In the genomic region with DNA sequence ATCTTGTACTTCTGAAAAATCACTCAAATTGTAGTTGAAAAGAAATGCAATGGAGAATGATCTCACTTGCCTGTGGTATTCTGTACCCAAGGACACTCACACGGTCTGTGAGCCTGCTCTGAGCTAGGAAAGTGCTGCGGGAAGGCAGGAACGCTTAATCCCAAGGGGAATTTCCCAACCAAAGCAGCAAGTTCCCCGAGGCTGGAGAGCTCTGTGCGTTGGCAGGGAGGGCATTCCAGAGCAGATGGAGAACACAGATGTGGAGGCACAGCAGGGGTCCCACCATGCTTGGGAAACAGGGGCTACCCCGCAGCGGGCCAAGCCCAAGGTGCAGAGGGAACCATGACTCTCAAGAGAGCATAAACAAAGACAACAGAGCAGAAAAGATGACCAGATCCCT, we compare ENCODE assay signal across 10 cellular contexts. TPM values are rescaled to one million over a fixed set of nuclear protein-coding genes. Genes with fewer than 3 reads are reported as not detected.
DNase-seq lines count a peak whose midpoint lies in the region; ATAC-seq and TF ChIP-seq lines count a peak whose summit lies in the region.
"Had no signal": no experiment of that assay in that cellular context is flagged by ENCODE, and none has a peak within 500 bp of the region (broad histone marks: within the 10 kb centered on the region; RNA-seq: fewer than 3 reads in every experiment).

No MANE protein-coding gene starts in this region.

- no peaks in the 10 kb centered on the region for H3K9me3 ChIP-seq in A673 (ENCODE audit: low read depth, low read length, poor library complexity, severe bottlenecking)
- H3K9me3 ChIP-seq in NT2/D1 (ENCODE audit: insufficient read depth, low read length), result no peaks in the 10 kb centered on the region
- H3K9me3 ChIP-seq in muscle layer of colon (ENCODE audit: low read length), result no peaks in the 10 kb centered on the region

- BruUV-seq in A673 (replicated peaks; lab: Mats Ljungman, UMichigan), result no TSS peak

- H3K4me3 ChIP-seq in A673 (ENCODE audit: low read depth, low read length, poor library complexity, severe bottlenecking) (no peak overlapping the region), NT2/D1 (ENCODE audit: insufficient read length, low read depth) (no peak overlapping the region), muscle layer of colon (ENCODE audit: low read depth in 1 of 2, low read length in 2 of 2) (no peak overlapping the region)

- DNase-seq in A673 (ENCODE audit: low spot score), result peak; percentile 73
- peak; percentile 66 for DNase-seq in NT2/D1 (ENCODE audit: low read depth, low spot score)
- DNase-seq in NCI-H187 (lab: John Stamatoyannopoulos, UW), result no peak
- DNase-seq: Kasumi-1, SHP77 had no signal

- CTCF ChIA-PET in A673 (lab: Charles Lee), result interaction anchor here (0.5 kb wide), 1 partner anchor 92 kb away, joined by 6 read pairs; no protein-coding TSS in a partner anchor

- H3K9ac ChIP-seq in NT2/D1 (ENCODE audit: insufficient read length, low read depth) (no peak overlapping the region), muscle layer of colon (ENCODE audit: low read length) (peak overlapping the region; percentile 9)

- no peaks in the 10 kb centered on the region for H3K27me3 ChIP-seq in A673 (replicated peaks; ENCODE audit: insufficient read depth, low read depth, low read length, poor library complexity)
- H3K27me3 ChIP-seq in NT2/D1 (ENCODE audit: insufficient read depth, insufficient read length), result no peaks in the 10 kb centered on the region
- H3K27me3 ChIP-seq in muscle layer of colon (ENCODE audit: control insufficient read depth in 1 of 2, insufficient read depth in 2 of 2, low read length in 2 of 2), result no peaks in the 10 kb centered on the region

- TF ChIP-seq CTCF in A673 (conservative IDR thresholded peaks at IDR 0.05; ENCODE audit: low read depth, low read length), result no peak

- H3K36me3 ChIP-seq in A673 (ENCODE audit: insufficient read depth, low read length, poor library complexity, severe bottlenecking) (no peaks in the 10 kb centered on the region), NT2/D1 (ENCODE audit: insufficient read depth, insufficient read length, low read length) (peaks cover 11% of the 10 kb centered on the region), muscle layer of colon (ENCODE audit: insufficient read depth, low read length) (no peaks in the 10 kb centered on the region)

- POLR2A ChIA-PET in A673 (lab: Charles Lee; ENCODE audit: low non-redundant PET), result no interaction called here

- H3K27ac ChIP-seq in A673 (ENCODE audit: low read depth, low read length, poor library complexity, severe bottlenecking) (no peak overlapping the region), muscle layer of colon (ENCODE audit: low read depth, low read length) (peak overlapping the region; percentile 74)

- intact Hi-C loops in A673 (cut with micrococcal nuclease; ENCODE audit: unreplicated experiment), result no loop called here

- ATAC-seq in esophagus mucosa (peak; percentile 74), GM18502 (IDR thresholded peaks at IDR 0.05; ENCODE audit: poor library complexity, unreplicated experiment) (no peak), HG03196 (IDR thresholded peaks at IDR 0.05; ENCODE audit: unreplicated experiment) (no peak), GM18511 (IDR thresholded peaks at IDR 0.05; ENCODE audit: unreplicated experiment) (no peak)

- H3K4me1 ChIP-seq in A673 (ENCODE audit: insufficient read depth, low read length, poor library complexity, severe bottlenecking) (peaks cover 42% of the 10 kb centered on the region), NT2/D1 (ENCODE audit: insufficient read depth, insufficient read length) (peaks cover 18% of the 10 kb centered on the region), muscle layer of colon (ENCODE audit: insufficient read depth, low read length) (peaks cover 86% of the 10 kb centered on the region)

RNA-seq across cellular contexts. Expression of a gene that starts 13.6 kb away (rescaled TPM):
- total RNA-seq in A673 (2021), result 28.0 and 31.9 TPM in 2 replicates
- total RNA-seq in esophagus mucosa, result 79.6 TPM

Comparison
In these comparisons a context has a peak if more than half of its experiments do, and no peak if none do; other contexts are left out.
1. DNase-seq: peak in A673 (single experiment) and NT2/D1 (single experiment); none in NCI-H187 (0 of 2).